Comparison of ENCODE assay signal across 1 cellular context in the genomic region with DNA sequence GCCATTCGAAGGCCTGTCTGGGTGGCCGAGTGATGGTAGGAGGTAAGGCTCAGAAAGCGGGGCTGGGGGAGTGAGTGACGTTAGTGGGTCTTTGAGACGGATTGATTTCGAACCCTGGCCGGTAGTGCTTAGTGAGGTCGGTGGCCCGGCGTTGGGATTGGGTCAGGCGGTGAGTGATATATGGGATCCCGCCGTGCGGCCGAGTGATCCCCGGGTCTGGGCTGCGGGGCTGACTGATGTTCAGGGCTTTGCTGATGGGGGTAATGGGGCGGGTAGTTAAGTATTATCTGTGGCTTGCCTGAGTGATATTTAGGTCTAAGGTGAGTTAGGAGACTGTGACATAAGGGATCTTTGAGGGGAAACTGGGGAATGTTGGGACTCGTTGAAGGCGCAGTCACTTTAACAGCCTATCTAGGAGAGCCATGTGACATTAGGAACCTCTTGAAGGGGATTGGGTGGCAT.
TF ChIP-seq lines count a peak whose summit lies in the region.

No MANE protein-coding gene starts in this region.

TF ChIP-seq in HEK293, 187 proteins besides CTCF, POLR2A, EP300 and RAD21 (continued from another document):
- TF ChIP-seq, protein P1, sequence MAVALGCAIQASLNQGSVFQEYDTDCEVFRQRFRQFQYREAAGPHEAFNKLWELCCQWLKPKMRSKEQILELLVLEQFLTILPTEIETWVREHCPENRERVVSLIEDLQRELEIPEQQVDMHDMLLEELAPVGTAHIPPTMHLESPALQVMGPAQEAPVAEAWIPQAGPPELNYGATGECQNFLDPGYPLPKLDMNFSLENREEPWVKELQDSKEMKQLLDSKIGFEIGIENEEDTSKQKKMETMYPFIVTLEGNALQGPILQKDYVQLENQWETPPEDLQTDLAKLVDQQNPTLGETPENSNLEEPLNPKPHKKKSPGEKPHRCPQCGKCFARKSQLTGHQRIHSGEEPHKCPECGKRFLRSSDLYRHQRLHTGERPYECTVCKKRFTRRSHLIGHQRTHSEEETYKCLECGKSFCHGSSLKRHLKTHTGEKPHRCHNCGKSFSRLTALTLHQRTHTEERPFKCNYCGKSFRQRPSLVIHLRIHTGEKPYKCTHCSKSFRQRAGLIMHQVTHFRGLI (tag by site-specific recombination; IDR thresholded peaks at IDR 0.05): no peak
- TF ChIP-seq ZNF335 (tag by site-specific recombination; conservative IDR thresholded peaks at IDR 0.05): peak; percentile 80
- TF ChIP-seq ZNF280D (tag by site-specific recombination; IDR thresholded peaks at IDR 0.05): 0 out of 2 replicates have a peak, but pooled peaks have one; percentile 69
- 0 out of 2 replicates have a peak, but pooled peaks have one; percentile 5 for TF ChIP-seq ZNF843 (tag by site-specific recombination; IDR thresholded peaks at IDR 0.05)
- TF ChIP-seq ZNF391 (tag by site-specific recombination; IDR thresholded peaks at IDR 0.05; ENCODE audit: borderline replicate concordance, low read depth): no peak; the same call in 1 of the 2 replicates
- TF ChIP-seq, protein P2, sequence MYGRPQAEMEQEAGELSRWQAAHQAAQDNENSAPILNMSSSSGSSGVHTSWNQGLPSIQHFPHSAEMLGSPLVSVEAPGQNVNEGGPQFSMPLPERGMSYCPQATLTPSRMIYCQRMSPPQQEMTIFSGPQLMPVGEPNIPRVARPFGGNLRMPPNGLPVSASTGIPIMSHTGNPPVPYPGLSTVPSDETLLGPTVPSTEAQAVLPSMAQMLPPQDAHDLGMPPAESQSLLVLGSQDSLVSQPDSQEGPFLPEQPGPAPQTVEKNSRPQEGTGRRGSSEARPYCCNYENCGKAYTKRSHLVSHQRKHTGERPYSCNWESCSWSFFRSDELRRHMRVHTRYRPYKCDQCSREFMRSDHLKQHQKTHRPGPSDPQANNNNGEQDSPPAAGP (tag by site-specific recombination; IDR thresholded peaks at IDR 0.05): no peak; the same call in 1 of the 2 replicates
- TF ChIP-seq ZNF24 (tag by site-specific recombination; IDR thresholded peaks at IDR 0.05): 0 out of 2 replicates have a peak, but pooled peaks have one; percentile 40
- peak; percentile 22 for TF ChIP-seq ZNF501 (tag by site-specific recombination; IDR thresholded peaks at IDR 0.05)
- no peak for TF ChIP-seq KLF9 (tag by site-specific recombination; IDR thresholded peaks at IDR 0.05; ENCODE audit: low read depth)
- TF ChIP-seq ZNF561 (tag by site-specific recombination; IDR thresholded peaks at IDR 0.05; ENCODE audit: borderline replicate concordance): no peak
- no peak for TF ChIP-seq ZFP41 (tag by site-specific recombination; IDR thresholded peaks at IDR 0.05; ENCODE audit: borderline replicate concordance)
- TF ChIP-seq INSM2 (tag by site-specific recombination; IDR thresholded peaks at IDR 0.05): peak; percentile 42; the same call in 1 of the 2 replicates
- no peak for TF ChIP-seq ZNF785 (tag by site-specific recombination; IDR thresholded peaks at IDR 0.05)
- TF ChIP-seq ZNF433 (tag by site-specific recombination; IDR thresholded peaks at IDR 0.05; ENCODE audit: low read depth): no peak
- no peak for TF ChIP-seq ZNF16 (tag by site-specific recombination; IDR thresholded peaks at IDR 0.05; ENCODE audit: low read depth)
- TF ChIP-seq HOXA7 (CRISPR knock-in tag; IDR thresholded peaks at IDR 0.05; ENCODE audit: borderline replicate concordance): no peak
- peak; percentile 80 for TF ChIP-seq ZFP37 (tag by site-specific recombination; IDR thresholded peaks at IDR 0.05)
- peak; percentile 19 for TF ChIP-seq ZNF2 (tag by site-specific recombination; IDR thresholded peaks at IDR 0.05)
- peak; percentile 47; the same call in 1 of the 2 replicates for TF ChIP-seq ZFP3 (tag by site-specific recombination; IDR thresholded peaks at IDR 0.05; ENCODE audit: low read depth)
- TF ChIP-seq ZNF366 (tag by site-specific recombination; conservative IDR thresholded peaks at IDR 0.05): no peak
- peak; percentile 67; the same call in 1 of the 2 replicates for TF ChIP-seq ZBTB48 (tag by site-specific recombination; IDR thresholded peaks at IDR 0.05)
- TF ChIP-seq ZNF248 (tag by site-specific recombination; IDR thresholded peaks at IDR 0.05): no peak
- TF ChIP-seq HOXC10 (CRISPR knock-in tag; IDR thresholded peaks at IDR 0.05): no peak
- no peak for TF ChIP-seq ZNF473 (tag by site-specific recombination; IDR thresholded peaks at IDR 0.05)
- TF ChIP-seq, protein P3, sequence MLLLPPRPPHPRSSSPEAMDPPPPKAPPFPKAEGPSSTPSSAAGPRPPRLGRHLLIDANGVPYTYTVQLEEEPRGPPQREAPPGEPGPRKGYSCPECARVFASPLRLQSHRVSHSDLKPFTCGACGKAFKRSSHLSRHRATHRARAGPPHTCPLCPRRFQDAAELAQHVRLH (tag by site-specific recombination; IDR thresholded peaks at IDR 0.05): peak; percentile 52; the same call in 1 of the 2 replicates
- TF ChIP-seq ZNF623 (tag by site-specific recombination; IDR thresholded peaks at IDR 0.05): 0 out of 2 replicates have a peak, but pooled peaks have one; percentile 16
- peak; percentile 6; the same call in 1 of the 2 replicates for TF ChIP-seq ZNF768 (tag by site-specific recombination; IDR thresholded peaks at IDR 0.05)
- TF ChIP-seq BCL11B (tag by site-specific recombination; IDR thresholded peaks at IDR 0.05; ENCODE audit: low read depth): peak; percentile 73; the same call in 1 of the 2 replicates
